In the genomic region with DNA sequence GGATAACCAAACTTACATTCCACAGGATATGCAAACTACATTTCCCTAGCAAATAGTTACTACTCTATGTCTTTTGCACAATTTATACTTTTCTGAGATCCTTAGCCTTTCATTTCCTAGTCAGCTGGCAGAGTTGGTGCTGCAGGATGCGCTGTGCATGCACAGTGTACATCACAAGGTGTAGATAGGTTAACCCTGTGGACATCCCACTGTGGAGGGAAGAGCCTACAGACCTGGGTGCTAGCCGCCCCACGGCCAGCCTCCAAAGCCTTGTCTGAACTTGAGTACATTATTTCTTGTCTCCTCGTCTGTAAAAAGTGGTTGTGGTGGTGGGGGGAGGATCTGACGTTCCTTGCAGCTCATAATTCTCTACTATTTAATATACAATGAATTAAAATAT, we compare ENCODE assay signal across 11 cellular contexts. TPM values are rescaled to one million over a fixed set of nuclear protein-coding genes. Genes with fewer than 3 reads are reported as not detected.
DNase-seq lines count a peak whose midpoint lies in the region; ATAC-seq, FAIRE-seq and TF ChIP-seq lines count a peak whose summit lies in the region.
"Had no signal": no experiment of that assay in that cellular context is flagged by ENCODE, and none has a peak within 500 bp of the region (broad histone marks: within the 10 kb centered on the region; RNA-seq: fewer than 3 reads in every experiment).

No MANE protein-coding gene starts in this region.

- TF ChIP-seq POLR2A in IMR-90 (IDR thresholded peaks at IDR 0.05; ENCODE audit: low read depth, low read length), result no peak

- H2AK9ac ChIP-seq in IMR-90 (replicated peaks; ENCODE audit: low read depth, low read length, poor library complexity), result no peak overlapping the region

- peaks cover 78% of the 10 kb centered on the region for H3K36me3 Mint-ChIP-seq in T-helper 1 cell treated with Interleukin-12 subunit alpha and Interleukin-12 subunit beta and Interleukin-4 antibody, amounts not matched to agents 30 μg/mL and 1 μg/mL, for 36 hours (ENCODE audit: low read depth)
- H3K36me3 Mint-ChIP-seq in endothelial cell (ENCODE audit: low read depth, unreplicated experiment), result peaks cover 29% of the 10 kb centered on the region

- H3K9ac ChIP-seq in IMR-90 (ENCODE audit: low read depth, low read length) (no peak overlapping the region), rectal smooth muscle tissue (ENCODE audit: low read length) (no peak overlapping the region)

- no peak overlapping the region for H2BK20ac ChIP-seq in IMR-90 (ENCODE audit: low read depth, low read length)

- no peak overlapping the region for H2BK120ac ChIP-seq in IMR-90 (ENCODE audit: low read depth, low read length)

- in situ Hi-C loops in IMR-90 (cut with MboI; ENCODE audit: low sequenced_read_pairs), result no loop called here

- H3K56ac ChIP-seq in IMR-90 (ENCODE audit: extremely low read depth, insufficient read depth, low read length), result no peak overlapping the region

- no peak for ATAC-seq in IMR-90 (ENCODE audit: low read depth)
- ATAC-seq: body of pancreas, left colon had no signal

- H3K79me1 ChIP-seq in IMR-90 (ENCODE audit: low read depth in 1 of 2, low read length in 2 of 2), result no peaks in the 10 kb centered on the region

- no peaks in the 10 kb centered on the region for H3K27me3 ChIP-seq in IMR-90 (ENCODE audit: control insufficient read depth, insufficient read depth, low read length)
- no peaks in the 10 kb centered on the region for H3K27me3 ChIP-seq in rectal smooth muscle tissue (ENCODE audit: control insufficient read depth, insufficient read depth, low read length)
- H3K27me3 ChIP-seq: body of pancreas had no signal

- H3K27me3 Mint-ChIP-seq in T-helper 1 cell treated with Interleukin-12 subunit alpha and Interleukin-12 subunit beta and Interleukin-4 antibody, amounts not matched to agents 30 μg/mL and 1 μg/mL, for 36 hours (ENCODE audit: low read depth), result no peaks in the 10 kb centered on the region
- H3K27me3 Mint-ChIP-seq in endothelial cell (ENCODE audit: unreplicated experiment), result peaks cover 8% of the 10 kb centered on the region

- no TSS peak for BruUV-seq in IMR-90 (replicated peaks; lab: Mats Ljungman, UMichigan)

- H3K36me3 ChIP-seq in IMR-90 (ENCODE audit: control insufficient read depth, insufficient read depth, low read length) (no peaks in the 10 kb centered on the region), rectal smooth muscle tissue (ENCODE audit: control insufficient read depth, insufficient read depth, low read length) (peaks cover 3% of the 10 kb centered on the region)

- H3K23ac ChIP-seq in IMR-90 (ENCODE audit: low read depth, low read length), result no peak overlapping the region

- peak overlapping the region; percentile 9; the same call in 1 of the 2 replicates for H3K18ac ChIP-seq in IMR-90 (ENCODE audit: low read depth, low read length)

- H3K27ac Mint-ChIP-seq in T-helper 1 cell treated with Interleukin-12 subunit alpha and Interleukin-12 subunit beta and Interleukin-4 antibody, amounts not matched to agents 30 μg/mL and 1 μg/mL, for 36 hours, result peak overlapping the region; percentile 94
- H3K27ac Mint-ChIP-seq in endothelial cell (ENCODE audit: unreplicated experiment), result no peak overlapping the region

- no peak overlapping the region for H2AFZ ChIP-seq in IMR-90 (replicated peaks; ENCODE audit: low read length, poor library complexity)

- CTCF ChIA-PET in IMR-90 (lab: Yijun Ruan, JAX), result interaction anchor here (0.7 to 0.9 kb wide), 2 partner anchors 10 to 11 kb away, joined by 3 read pairs; no protein-coding TSS in a partner anchor

- dilution Hi-C loops in IMR-90 (cut with HindIII; ENCODE audit: low sequenced_read_pairs, unreplicated experiment), result no loop called here

- H2BK15ac ChIP-seq in IMR-90 (ENCODE audit: low read depth, low read length), result 0 out of 3 replicates have a peak overlapping the region, but pooled peaks have one; percentile 23

- H3K4ac ChIP-seq in IMR-90 (ENCODE audit: low read depth, low read length), result 0 out of 2 replicates have a peak overlapping the region, but pooled peaks have one; percentile 33

- TF ChIP-seq RAD21 in IMR-90 (IDR thresholded peaks at IDR 0.05; ENCODE audit: low read length), result no peak

- 100% methylated on average over 1 of the region's 5 CpGs; no CpG with 5 or more reads in 1 of the 2 experiments for WGBS in IMR-90 (ENCODE audit: extremely low coverage in 2 of 2, insufficient read length in 1 of 2), 2 experiments

- peak overlapping the region; percentile 2; the same call in 1 of the 2 replicates for H3K4me2 ChIP-seq in IMR-90 (ENCODE audit: low read depth, low read length)

- no peak overlapping the region for H4K5ac ChIP-seq in IMR-90 (ENCODE audit: low read depth, low read length)

- H3K9me3 Mint-ChIP-seq in T-helper 1 cell treated with Interleukin-12 subunit alpha and Interleukin-12 subunit beta and Interleukin-4 antibody, amounts not matched to agents 30 μg/mL and 1 μg/mL, for 36 hours, result no peaks in the 10 kb centered on the region
- H3K9me3 Mint-ChIP-seq in endothelial cell (ENCODE audit: unreplicated experiment), result no peaks in the 10 kb centered on the region

- H4K91ac ChIP-seq in IMR-90 (ENCODE audit: insufficient read depth, low read depth, low read length), result no peak overlapping the region

- H4K8ac ChIP-seq in IMR-90 (ENCODE audit: low read depth in 2 of 2, low read length in 2 of 2), result 0 out of 4 replicates have a peak overlapping the region, but pooled peaks of 1 of the 2 experiments have one; percentile 8

- no peak overlapping the region for H2BK5ac ChIP-seq in IMR-90 (ENCODE audit: low read depth, low read length, poor library complexity, severe bottlenecking)

- peak overlapping the region; percentile 70 for H2AK5ac ChIP-seq in IMR-90 (ENCODE audit: low read depth, low read length)

- H4K20me1 ChIP-seq in IMR-90 (ENCODE audit: insufficient read depth, low read length), result no peaks in the 10 kb centered on the region

- FAIRE-seq in GM19239 (lab: Jason Lieb, UNC), result no peak

- peak overlapping the region; percentile 99 for H3K4me3 Mint-ChIP-seq in T-helper 1 cell treated with Interleukin-12 subunit alpha and Interleukin-12 subunit beta and Interleukin-4 antibody, amounts not matched to agents 30 μg/mL and 1 μg/mL, for 36 hours
- H3K4me3 Mint-ChIP-seq in endothelial cell (ENCODE audit: unreplicated experiment), result peak overlapping the region; percentile 57

- peaks cover 57% of the 10 kb centered on the region for H3K4me1 Mint-ChIP-seq in T-helper 1 cell treated with Interleukin-12 subunit alpha and Interleukin-12 subunit beta and Interleukin-4 antibody, amounts not matched to agents 30 μg/mL and 1 μg/mL, for 36 hours (ENCODE audit: low read depth)
- peaks cover 73% of the 10 kb centered on the region for H3K4me1 Mint-ChIP-seq in endothelial cell (ENCODE audit: unreplicated experiment)

- TF ChIP-seq CTCF in IMR-90 (conservative IDR thresholded peaks at IDR 0.05; ENCODE audit: low read depth, low read length), result no peak
- TF ChIP-seq CTCF in endothelial cell (IDR thresholded peaks at IDR 0.05; ENCODE audit: unreplicated experiment), result no peak

- intact Hi-C loops in IMR-90 (cut with micrococcal nuclease), result no loop called here

- H3K4me3 ChIP-seq in IMR-90 (ENCODE audit: insufficient read depth, low read depth, low read length), result no peak overlapping the region
- peak overlapping the region; percentile 40 for H3K4me3 ChIP-seq in rectal smooth muscle tissue (ENCODE audit: low read length)
- H3K4me3 ChIP-seq: body of pancreas had no signal

- no peaks in the 10 kb centered on the region for H3K9me3 ChIP-seq in IMR-90 (ENCODE audit: control insufficient read depth, insufficient read depth, low read length)
- H3K9me3 ChIP-seq: body of pancreas had no signal

- H3K4me1 ChIP-seq in IMR-90 (ENCODE audit: control insufficient read depth, insufficient read depth, low read length), result peaks cover 14% of the 10 kb centered on the region
- H3K4me1 ChIP-seq in rectal smooth muscle tissue (ENCODE audit: control insufficient read depth, insufficient read depth, low read length), result peaks cover 10% of the 10 kb centered on the region

- peak overlapping the region; percentile 34; the same call in 1 of the 2 replicates for H3K14ac ChIP-seq in IMR-90 (replicated peaks; ENCODE audit: low read depth, low read length)

- peaks cover 9% of the 10 kb centered on the region for H3K9me1 ChIP-seq in IMR-90 (ENCODE audit: insufficient read depth, low read length)

- no peak overlapping the region for H3K27ac ChIP-seq in IMR-90 (ENCODE audit: insufficient read depth, low read length)
- H3K27ac ChIP-seq in rectal smooth muscle tissue (ENCODE audit: low read depth, low read length), result no peak overlapping the region

- POLR2A ChIA-PET in IMR-90 (lab: Charles Lee; ENCODE audit: unreplicated experiment), result no interaction called here

- DNase-seq in IMR-90, result no peak
- no peak for DNase-seq in endothelial cell (ENCODE audit: low spot score)
- no peak for DNase-seq in NCI-H446 (lab: John Stamatoyannopoulos, UW)
- no peak for DNase-seq in activated effector memory CD4-positive, alpha-beta T cell treated with anti-CD3 and anti-CD28 coated beads, Interleukin-2, amount 50 U/mL, for 16 hours
- no peak for DNase-seq in GM19239 (ENCODE audit: insufficient read length, low spot score)
- DNase-seq: activated CD4-positive, CD25-positive, alpha-beta regulatory T cell treated with anti-CD3 and anti-CD28 coated beads, Interleukin-2, amount 50 U/mL, for 72 hours; body of pancreas; left colon; NCI-H524 treated with DMSO at 0.1 percent for 48 hours had no signal

TF ChIP-seq in IMR-90, 13 proteins besides CTCF, POLR2A, EP300 and RAD21 (continues in another document):
- no peak for TF ChIP-seq NFE2L2 (IDR thresholded peaks at IDR 0.05; ENCODE audit: low read depth, low read length)
- TF ChIP-seq MAFK (IDR thresholded peaks at IDR 0.05; ENCODE audit: low read depth, low read length), result no peak
- TF ChIP-seq MXI1 (IDR thresholded peaks at IDR 0.05; ENCODE audit: borderline replicate concordance, low read depth, low read length), result no peak
- TF ChIP-seq CEBPB (IDR thresholded peaks at IDR 0.05; ENCODE audit: low read depth, low read length), result no peak
- TF ChIP-seq FOS (IDR thresholded peaks at IDR 0.05; ENCODE audit: low read depth, low read length), result no peak
- TF ChIP-seq BHLHE40 (IDR thresholded peaks at IDR 0.05; ENCODE audit: low read depth, low read length), result no peak
- TF ChIP-seq SMC3 (IDR thresholded peaks at IDR 0.05; ENCODE audit: low read depth, low read length), result no peak

RNA-seq across cellular contexts. Expression of gene TNFSF10, which starts 3.5 kb away (rescaled TPM):
- 1.1 and 1.3 TPM in 2 replicates for total RNA-seq in IMR-90 (2012; rRNA removed)
- polyA plus RNA-seq in IMR-90 (2012; rRNA removed), result 0.63 and 0.79 TPM in 2 replicates
- polyA plus RNA-seq in IMR-90 (2012; cell fraction: cytosol; rRNA removed), result 0.62 and 0.92 TPM in 2 replicates
- 0.30 and 0.40 TPM in 2 replicates for polyA plus RNA-seq in IMR-90 (2012; cell fraction: nucleus; rRNA removed; ENCODE audit: low replicate concordance)
- total RNA-seq in endothelial cell (ENCODE audit: unreplicated experiment), result 94.1 TPM

Comparison
In these comparisons a context has a peak if more than half of its experiments do, and no peak if none do; other contexts are left out.
1. RNA of gene TNFSF10, which starts 3.5 kb away (total RNA-seq): 94.1 TPM in endothelial cell (single experiment); 1.1 to 1.3 TPM in IMR-90; every median in the first group is over 10 times any median in the second.